ENCODE assay signal across 8 cellular contexts in genomic region chr16:89490386-89491237, GRCh38. TPM values are rescaled to one million over a fixed set of nuclear protein-coding genes. Genes with fewer than 3 reads are reported as not detected.
A peak's percentile ranks its signal among the peaks of the same experiment; 100 is the strongest.
DNase-seq lines count a peak whose midpoint lies in the region; FAIRE-seq and TF ChIP-seq lines count a peak whose summit lies in the region.

Gene ANKRD11, minus strand, starts transcription at chr16:89490561. Its CDS starts 173,542 bp downstream, at chr16:89317019.

- H3K9me3 Mint-ChIP-seq in activated naive CD4-positive, alpha-beta T cell treated with anti-CD3 and anti-CD28 coated beads for 36 hours, result no peaks in the 10 kb centered on the region

- intact Hi-C loops in activated naive CD4-positive, alpha-beta T cell treated with anti-CD3 and anti-CD28 coated beads for 36 hours (cut with micrococcal nuclease), result loop anchor here (1.0 to 2.0 kb wide), 3 partner anchors 15 to 250 kb away; partner anchors contain the start of gene RPL13

- H3K4me1 ChIP-seq in neutrophil (ENCODE audit: control insufficient read depth in 1 of 2, insufficient read depth in 1 of 2, low read depth in 1 of 2, low read length in 1 of 2), result peaks cover 50 to 55% of the 10 kb centered on the region in 2 experiments

- peaks cover 19% of the 10 kb centered on the region for H3K36me3 Mint-ChIP-seq in activated naive CD4-positive, alpha-beta T cell treated with anti-CD3 and anti-CD28 coated beads for 36 hours (ENCODE audit: low read depth)

- H3K4me3 ChIP-seq in HFF-Myc (replicated peaks; ENCODE audit: low read depth, low read length), result peak within 1 kb of the TSS; percentile 86
- peak within 1 kb of the TSS; percentile 94 to 97 for H3K4me3 ChIP-seq in neutrophil (ENCODE audit: low read depth in 1 of 2, low read length in 1 of 2)

- TF ChIP-seq CTCF in HFF-Myc (IDR thresholded peaks at IDR 0.05; ENCODE audit: low read depth, low read length, missing control alignments) (no peak), neutrophil (IDR thresholded peaks at IDR 0.05) (peak; percentile 54)

- no peaks in the 10 kb centered on the region for H3K9me3 ChIP-seq in neutrophil

- H3K36me3 ChIP-seq in neutrophil, result peaks cover 16% of the 10 kb centered on the region

- FAIRE-seq in frontal cortex (lab: Jason Lieb, UNC), result peak; percentile 77

- no peaks in the 10 kb centered on the region for H3K27me3 ChIP-seq in neutrophil

- H3K27me3 Mint-ChIP-seq in activated naive CD4-positive, alpha-beta T cell treated with anti-CD3 and anti-CD28 coated beads for 36 hours (ENCODE audit: low read depth), result no peaks in the 10 kb centered on the region

- CTCF ChIA-PET in activated naive CD4-positive, alpha-beta T cell treated with anti-CD3 and anti-CD28 coated beads for 36 hours (lab: Charles Lee), result interaction anchor here (0.6 kb wide), 1 partner anchor 221 kb away, joined by 3 read pairs; no protein-coding TSS in a partner anchor

- H3K27ac ChIP-seq in neutrophil (peak within 1 kb of the TSS; percentile 99), substantia nigra (ENCODE audit: low read depth, low read length, poor library complexity, severe bottlenecking) (peak within 1 kb of the TSS; percentile 84)

- H3K4me1 Mint-ChIP-seq in activated naive CD4-positive, alpha-beta T cell treated with anti-CD3 and anti-CD28 coated beads for 36 hours (ENCODE audit: low read depth), result peaks cover 50% of the 10 kb centered on the region

- peak; percentile 100 for DNase-seq in GM03348 (ENCODE audit: low spot score)
- peak; percentile 99 for DNase-seq in HFF-Myc (ENCODE audit: extremely low read depth, low read depth)
- DNase-seq in NAMALWA (ENCODE audit: low spot score), result peak; percentile 100
- peak; percentile 100 for DNase-seq in SK-N-DZ (ENCODE audit: low spot score)
- peak; percentile 99 for DNase-seq in activated naive CD4-positive, alpha-beta T cell treated with anti-CD3 and anti-CD28 coated beads for 36 hours
- peak; percentile 98 to 100 for DNase-seq in frontal cortex (ENCODE audit: low spot score in 2 of 2)
- DNase-seq in substantia nigra (lab: John Stamatoyannopoulos, UW), result peak; percentile 76 to 100 (median 99)

- peak within 1 kb of the TSS; percentile 98 for H3K27ac Mint-ChIP-seq in activated naive CD4-positive, alpha-beta T cell treated with anti-CD3 and anti-CD28 coated beads for 36 hours

- H3K4me3 Mint-ChIP-seq in activated naive CD4-positive, alpha-beta T cell treated with anti-CD3 and anti-CD28 coated beads for 36 hours, result peak within 1 kb of the TSS; percentile 96

RNA-seq across cellular contexts. Expression of gene ANKRD11, which starts in this region (rescaled TPM):
- 47.7 and 51.2 TPM in 2 replicates for polyA plus RNA-seq in SK-N-DZ (2014; cell fraction: cytosol; rRNA removed)
- 95.8 and 176 TPM in 2 replicates for polyA plus RNA-seq in SK-N-DZ (2014; cell fraction: nucleus; rRNA removed)
- 100 to 1,000 TPM; 174 to 177 TPM for total RNA-seq in activated naive CD4-positive, alpha-beta T cell treated with anti-CD3 and anti-CD28 coated beads for 36 hours
- 27.7 TPM for total RNA-seq in frontal cortex

Comparison
In these comparisons a context has a peak if more than half of its experiments do, and no peak if none do; other contexts are left out.
1. Peak in every context shown above with its lines: DNase-seq, H3K4me3 ChIP-seq and H3K27ac ChIP-seq.